Comparison of ENCODE assay signal across 8 cellular contexts in the genomic region with DNA sequence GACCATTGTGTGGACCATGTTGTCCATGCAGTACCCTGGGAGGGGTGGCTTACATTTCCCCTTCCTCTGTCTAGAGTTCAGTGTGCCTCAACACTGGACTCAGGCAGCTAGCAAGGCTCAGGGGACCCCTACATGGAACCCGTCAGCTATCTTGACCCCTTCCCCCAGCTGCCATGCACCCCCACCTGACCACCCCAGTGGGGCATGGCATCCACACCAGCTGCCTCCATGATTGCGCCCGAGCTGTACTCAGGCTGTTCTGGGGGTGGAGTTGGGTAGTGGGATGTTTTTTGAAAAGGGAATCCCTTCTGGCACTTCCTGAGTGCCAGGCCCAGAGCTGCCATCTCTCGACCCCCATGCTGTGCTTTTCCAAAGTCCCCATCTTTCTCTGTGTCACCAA. TPM values are rescaled to one million over a fixed set of nuclear protein-coding genes. Genes with fewer than 3 reads are reported as not detected.
DNase-seq lines count a peak whose midpoint lies in the region; TF ChIP-seq lines count a peak whose summit lies in the region.
"Not testable (repeated sequence)": the region's sequence is repeated elsewhere in the genome, so short reads cannot be mapped to it uniquely, and the experiment has no call there.
"Had no signal": no experiment of that assay in that cellular context is flagged by ENCODE, and none has a peak within 500 bp of the region (broad histone marks: within the 10 kb centered on the region; RNA-seq: fewer than 3 reads in every experiment).

No MANE protein-coding gene starts in this region.

- not testable (repeated sequence) for H3K27me3 ChIP-seq in spleen (replicated peaks in 1 of 7)

- TF ChIP-seq POLR2A in spleen (IDR thresholded peaks at IDR 0.05) = not testable (repeated sequence)

- WGBS in spleen, 5 donors = 77 to 100% methylated on average over 1 to 2 of the region's 4 CpGs; no CpG with 5 or more reads in 3 of the 5 donors

- not testable (repeated sequence) for TF ChIP-seq CTCF in spleen (IDR thresholded peaks at IDR 0.05 in 8 of 11, conservative IDR thresholded peaks at IDR 0.05 in 3 of 11)

- H3K9me3 ChIP-seq in spleen = not testable (repeated sequence)

- intact Hi-C loops in posterior vena cava (cut with DNase I); spleen (cut with DNase I; ENCODE audit: low total_unique reads): not testable (repeated sequence)

- H3K4me1 ChIP-seq in spleen = not testable (repeated sequence)

- H3K36me3 ChIP-seq in spleen = not testable (repeated sequence)

- DNase-seq in posterior vena cava (ENCODE audit: low spot score) (peak; percentile 34), spleen (peak; percentile 72)

- not testable (repeated sequence) for H3K27ac ChIP-seq in spleen

- H3K4me3 ChIP-seq in spleen = not testable (repeated sequence)

RNA-seq across cellular contexts. Expression of gene SYT15B, which starts 1.8 kb away (rescaled TPM):
- 1 to 10 TPM; 2.6 to 2.9 TPM for total RNA-seq in posterior vena cava
- total RNA-seq in spleen = 1 to 10 TPM in 6 of 7 donors, under 1 TPM in 1; 0.26 to 2.2 (median 1.6) TPM
- under 1 TPM; 0.04 to 0.36 (median 0.06) TPM for polyA plus RNA-seq in spleen
- total RNA-seq: B cell, Daoy had no signal
- polyA plus RNA-seq: CD14-positive monocyte; CD4-positive, alpha-beta memory T cell; CD4-positive, CD25-positive, alpha-beta regulatory T cell; CD8-positive, alpha-beta memory T cell had no signal
